ENCODE assay signal across 29 cellular contexts in the genomic region with DNA sequence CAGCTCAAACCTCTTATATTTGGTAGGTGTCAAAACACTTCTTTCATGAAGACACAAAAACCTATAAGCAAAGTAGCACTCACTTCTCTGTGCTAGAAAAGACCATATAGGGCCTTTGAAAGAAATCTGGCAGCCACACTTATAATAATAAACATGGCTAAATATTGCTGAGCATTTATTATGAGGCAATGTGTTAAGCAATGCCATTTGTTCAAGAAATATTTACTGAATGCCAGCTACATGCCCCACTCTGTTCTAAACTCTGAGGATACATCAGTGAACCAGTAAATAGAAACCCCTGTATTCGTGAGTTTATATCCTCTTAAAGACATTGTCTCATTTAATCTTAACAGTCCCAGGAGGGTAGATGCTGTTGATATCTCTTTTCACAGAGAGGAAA.
"Had no signal": no experiment of that assay in that cellular context is flagged by ENCODE, and none has a peak within 500 bp of the region (broad histone marks: within the 10 kb centered on the region; RNA-seq: fewer than 3 reads in every experiment).

No MANE protein-coding gene starts in this region.

- H3K4me1 Mint-ChIP-seq: immature natural killer cell; naive thymus-derived CD8-positive, alpha-beta T cell; nephron; neural crest cell; stimulated activated effector memory CD8-positive, alpha-beta T cell treated with anti-CD3 and anti-CD28 coated beads, Interleukin-12 subunit alpha, Interleukin-12 subunit beta, amount 100 ng/mL, for 72 hours had no signal

- H3K9me3 Mint-ChIP-seq: naive thymus-derived CD8-positive, alpha-beta T cell; nephron; neural crest cell; stimulated activated effector memory CD8-positive, alpha-beta T cell treated with anti-CD3 and anti-CD28 coated beads, Interleukin-12 subunit alpha, Interleukin-12 subunit beta, amount 100 ng/mL, for 72 hours; stimulated activated naive CD8-positive, alpha-beta T cell treated with anti-CD3 and anti-CD28 coated beads, Interleukin-15, Interleukin-2, amounts not matched to agents 100 ng/mL and 50 ng/mL, for 24 hours had no signal

- ATAC-seq: left colon; left lung; lower lobe of right lung; naive thymus-derived CD8-positive, alpha-beta T cell; pancreas; right cardiac atrium; sciatic nerve; stimulated activated effector memory CD8-positive, alpha-beta T cell treated with anti-CD3 and anti-CD28 coated beads, Interleukin-12 subunit alpha, Interleukin-12 subunit beta, amount 100 ng/mL, for 72 hours; upper lobe of right lung had no signal

- H3K36me3 Mint-ChIP-seq: stimulated activated effector memory CD8-positive, alpha-beta T cell treated with anti-CD3 and anti-CD28 coated beads, Interleukin-12 subunit alpha, Interleukin-12 subunit beta, amount 100 ng/mL, for 72 hours had no signal

- H3K27ac ChIP-seq: left lung, lower lobe of right lung, pancreas, prostate gland, spleen, suprapubic skin, thoracic aorta, tibial artery, upper lobe of right lung had no signal

- H3K27me3 ChIP-seq: left lung, pancreas, spleen, suprapubic skin, tibial artery, upper lobe of right lung had no signal

- H3K4me1 ChIP-seq: left lung, lower lobe of right lung, pancreas, prostate gland, spleen, suprapubic skin, tibial artery, upper lobe of right lung had no signal

- H3K4me3 ChIP-seq: left lung, lower lobe of right lung, pancreas, prostate gland, spleen, suprapubic skin, thoracic aorta, tibial artery, upper lobe of right lung had no signal

- H3K36me3 ChIP-seq: left lung, lower lobe of right lung, pancreas, prostate gland, spleen, suprapubic skin, thoracic aorta, tibial artery, upper lobe of right lung had no signal

- H3K9me3 ChIP-seq: left lung, lower lobe of right lung, pancreas, prostate gland, spleen, suprapubic skin, thoracic aorta, tibial artery, upper lobe of right lung had no signal

- H3K27ac Mint-ChIP-seq: immature natural killer cell; nephron; stimulated activated effector memory CD8-positive, alpha-beta T cell treated with anti-CD3 and anti-CD28 coated beads, Interleukin-12 subunit alpha, Interleukin-12 subunit beta, amount 100 ng/mL, for 72 hours; stimulated activated naive CD8-positive, alpha-beta T cell treated with anti-CD3 and anti-CD28 coated beads, Interleukin-15, Interleukin-2, amounts not matched to agents 100 ng/mL and 50 ng/mL, for 24 hours had no signal

- DNase-seq: hypothalamus; immature natural killer cell; kidney; left colon; left lung; lower lobe of right lung; mammary epithelial cell; mesenchymal stem cell; naive thymus-derived CD8-positive, alpha-beta T cell; nucleus accumbens; pancreas; posterior cingulate gyrus; retina; right cardiac atrium; small intestine; spleen; stimulated activated CD4-positive, alpha-beta T cell treated with anti-CD3 and anti-CD28 coated beads, Interleukin-4, amount 100 ng/mL, for 24 hours; stimulated activated naive CD4-positive, alpha-beta T cell; tibial artery; trophoblast cell; upper lobe of right lung had no signal

- H3K4me3 Mint-ChIP-seq: immature natural killer cell; naive thymus-derived CD8-positive, alpha-beta T cell; nephron; neural crest cell; stimulated activated effector memory CD8-positive, alpha-beta T cell treated with anti-CD3 and anti-CD28 coated beads, Interleukin-12 subunit alpha, Interleukin-12 subunit beta, amount 100 ng/mL, for 72 hours; stimulated activated naive CD8-positive, alpha-beta T cell treated with anti-CD3 and anti-CD28 coated beads, Interleukin-15, Interleukin-2, amounts not matched to agents 100 ng/mL and 50 ng/mL, for 24 hours had no signal

- H3K27me3 Mint-ChIP-seq: naive thymus-derived CD8-positive, alpha-beta T cell; stimulated activated naive CD8-positive, alpha-beta T cell treated with anti-CD3 and anti-CD28 coated beads, Interleukin-15, Interleukin-2, amounts not matched to agents 100 ng/mL and 50 ng/mL, for 24 hours had no signal
